In genomic region chr9:93146696-93147095, GRCh38 we compare ENCODE assay signal across 9 cellular contexts. TPM values are rescaled to one million over a fixed set of nuclear protein-coding genes. Genes with fewer than 3 reads are reported as not detected.
DNase-seq lines count a peak whose midpoint lies in the region; ATAC-seq and TF ChIP-seq lines count a peak whose summit lies in the region.
"Not testable (repeated sequence)": the region's sequence is repeated elsewhere in the genome, so short reads cannot be mapped to it uniquely, and the experiment has no call there.
"Had no signal": no experiment of that assay in that cellular context is flagged by ENCODE, and none has a peak within 500 bp of the region (broad histone marks: within the 10 kb centered on the region; RNA-seq: fewer than 3 reads in every experiment).

No MANE protein-coding gene starts in this region.

- not testable (repeated sequence) for H3K27me3 ChIP-seq in CD8-positive, alpha-beta memory T cell (ENCODE audit: insufficient read depth, low read length, poor library complexity, severe bottlenecking)

- peaks cover 24 to 40% (median 32%) of the 10 kb centered on the region in 3 donors for H3K4me1 Mint-ChIP-seq in CD8-positive, alpha-beta memory T cell
- peaks cover 25% of the 10 kb centered on the region for H3K4me1 Mint-ChIP-seq in activated B cell treated with CpG ODN at 0.5 μM for 24 hours
- peaks cover 64% of the 10 kb centered on the region for H3K4me1 Mint-ChIP-seq in activated CD8-positive, alpha-beta T cell treated with anti-CD3 and anti-CD28 coated beads for 36 hours (ENCODE audit: low read depth)
- peaks cover 29% of the 10 kb centered on the region for H3K4me1 Mint-ChIP-seq in activated T-helper 17 cell treated with anti-CD3 and anti-CD28 coated beads, Interleukin-2, amount 50 U/mL, for 72 hours
- H3K4me1 Mint-ChIP-seq in activated naive CD8-positive, alpha-beta T cell treated with anti-CD3 and anti-CD28 coated beads, Interleukin-2, amount 50 U/mL, for 24 hours = peaks cover 62% of the 10 kb centered on the region
- peaks cover 17% of the 10 kb centered on the region for H3K4me1 Mint-ChIP-seq in memory B cell
- H3K4me1 Mint-ChIP-seq in stimulated activated naive CD8-positive, alpha-beta T cell treated with anti-CD3 and anti-CD28 coated beads, Interleukin-15, amount 100 ng/mL, for 72 hours = peaks cover 74% of the 10 kb centered on the region

- peak overlapping the region in 7 of 8 donors; percentile 22 to 87 (median 64) for H3K27ac Mint-ChIP-seq in CD8-positive, alpha-beta memory T cell
- H3K27ac Mint-ChIP-seq in activated B cell treated with CpG ODN at 0.5 μM for 24 hours = peak overlapping the region; percentile 16
- peak overlapping the region; percentile 99 for H3K27ac Mint-ChIP-seq in activated CD8-positive, alpha-beta T cell treated with anti-CD3 and anti-CD28 coated beads for 36 hours
- peak overlapping the region; percentile 92 for H3K27ac Mint-ChIP-seq in activated T-helper 17 cell treated with anti-CD3 and anti-CD28 coated beads, Interleukin-2, amount 50 U/mL, for 72 hours
- peak overlapping the region; percentile 85 for H3K27ac Mint-ChIP-seq in activated naive CD8-positive, alpha-beta T cell treated with anti-CD3 and anti-CD28 coated beads, Interleukin-2, amount 50 U/mL, for 24 hours
- peak overlapping the region; percentile 49 for H3K27ac Mint-ChIP-seq in memory B cell
- H3K27ac Mint-ChIP-seq in stimulated activated naive CD8-positive, alpha-beta T cell treated with anti-CD3 and anti-CD28 coated beads, Interleukin-15, amount 100 ng/mL, for 72 hours = peak overlapping the region; percentile 56 to 63

- H3K27ac ChIP-seq in CD8-positive, alpha-beta memory T cell (ENCODE audit: low read depth, low read length) = not testable (repeated sequence)

- H3K4me3 ChIP-seq in CD8-positive, alpha-beta memory T cell (ENCODE audit: low read length) = not testable (repeated sequence)

- DNase-seq in CD8-positive, alpha-beta memory T cell; activated B cell treated with CpG ODN at 0.5 μM for 24 hours; memory B cell (ENCODE audit: low spot score in 2 of 2); stimulated activated naive CD8-positive, alpha-beta T cell treated with anti-CD3 and anti-CD28 coated beads, Interleukin-15, amount 100 ng/mL, for 72 hours: not testable (repeated sequence)
- peak; percentile 81 for DNase-seq in activated CD8-positive, alpha-beta T cell treated with anti-CD3 and anti-CD28 coated beads for 36 hours
- DNase-seq in activated naive CD8-positive, alpha-beta T cell treated with anti-CD3 and anti-CD28 coated beads, Interleukin-2, amount 50 U/mL, for 24 hours = peak; percentile 51
- peak; percentile 52 for DNase-seq in stimulated activated CD4-positive, alpha-beta T cell treated with anti-CD3 and anti-CD28 coated beads, Interleukin-4, amount 100 ng/mL, for 1 hour

- CTCF ChIA-PET in CD8-positive, alpha-beta memory T cell (lab: Charles Lee); activated B cell treated with CpG ODN at 0.5 μM for 24 hours (lab: Charles Lee): not testable (repeated sequence)
- CTCF ChIA-PET in activated CD8-positive, alpha-beta T cell treated with anti-CD3 and anti-CD28 coated beads for 36 hours (lab: Charles Lee) = interaction anchor here (1.2 to 2.8 kb wide), 4 partner anchors 20 to 143 kb away, joined by 3 to 8 read pairs (median 3); no protein-coding TSS in a partner anchor

- not testable (repeated sequence) for H3K36me3 Mint-ChIP-seq in CD8-positive, alpha-beta memory T cell; activated B cell treated with CpG ODN at 0.5 μM for 24 hours (ENCODE audit: low read depth); memory B cell
- H3K36me3 Mint-ChIP-seq in activated CD8-positive, alpha-beta T cell treated with anti-CD3 and anti-CD28 coated beads for 36 hours (ENCODE audit: low read depth) = peaks cover 32% of the 10 kb centered on the region
- peaks cover 36% of the 10 kb centered on the region for H3K36me3 Mint-ChIP-seq in activated T-helper 17 cell treated with anti-CD3 and anti-CD28 coated beads, Interleukin-2, amount 50 U/mL, for 72 hours (ENCODE audit: low read depth)
- H3K36me3 Mint-ChIP-seq in activated naive CD8-positive, alpha-beta T cell treated with anti-CD3 and anti-CD28 coated beads, Interleukin-2, amount 50 U/mL, for 24 hours (ENCODE audit: low read depth) = peaks cover 25% of the 10 kb centered on the region

- intact Hi-C loops in activated B cell treated with CpG ODN at 0.5 μM for 24 hours (cut with micrococcal nuclease); activated CD8-positive, alpha-beta T cell treated with anti-CD3 and anti-CD28 coated beads for 36 hours (cut with micrococcal nuclease): not testable (repeated sequence)

- POLR2A ChIA-PET in CD8-positive, alpha-beta memory T cell (lab: Charles Lee) = interaction anchor here (1.1 kb wide), 1 partner anchor 13 kb away, joined by 3 read pairs; the partner anchor contains the start of gene NINJ1
- POLR2A ChIA-PET in activated B cell treated with CpG ODN at 0.5 μM for 24 hours (lab: Charles Lee) = interaction anchor here (0.7 kb wide), 1 partner anchor 27 kb away, joined by 3 read pairs; no protein-coding TSS in a partner anchor
- POLR2A ChIA-PET in activated CD8-positive, alpha-beta T cell treated with anti-CD3 and anti-CD28 coated beads for 36 hours (lab: Charles Lee) = interaction anchor here (1.4 to 2.5 kb wide), 2 partner anchors 12 to 82 kb away, joined by 5 to 12 read pairs; partner anchors contain the start of gene NINJ1

- not testable (repeated sequence) for H3K4me3 Mint-ChIP-seq in CD8-positive, alpha-beta memory T cell; activated B cell treated with CpG ODN at 0.5 μM for 24 hours; memory B cell; stimulated activated naive CD8-positive, alpha-beta T cell treated with anti-CD3 and anti-CD28 coated beads, Interleukin-15, amount 100 ng/mL, for 72 hours
- peak overlapping the region; percentile 70 for H3K4me3 Mint-ChIP-seq in activated CD8-positive, alpha-beta T cell treated with anti-CD3 and anti-CD28 coated beads for 36 hours
- H3K4me3 Mint-ChIP-seq in activated T-helper 17 cell treated with anti-CD3 and anti-CD28 coated beads, Interleukin-2, amount 50 U/mL, for 72 hours = peak overlapping the region; percentile 82
- H3K4me3 Mint-ChIP-seq in activated naive CD8-positive, alpha-beta T cell treated with anti-CD3 and anti-CD28 coated beads, Interleukin-2, amount 50 U/mL, for 24 hours = peak overlapping the region; percentile 39

- not testable (repeated sequence) for TF ChIP-seq CTCF in activated B cell treated with CpG ODN at 0.5 μM for 24 hours (IDR thresholded peaks at IDR 0.05); activated CD8-positive, alpha-beta T cell treated with anti-CD3 and anti-CD28 coated beads for 36 hours (IDR thresholded peaks at IDR 0.05)

- H3K27me3 Mint-ChIP-seq in CD8-positive, alpha-beta memory T cell; activated B cell treated with CpG ODN at 0.5 μM for 24 hours; activated CD8-positive, alpha-beta T cell treated with anti-CD3 and anti-CD28 coated beads for 36 hours; activated T-helper 17 cell treated with anti-CD3 and anti-CD28 coated beads, Interleukin-2, amount 50 U/mL, for 72 hours; activated naive CD8-positive, alpha-beta T cell treated with anti-CD3 and anti-CD28 coated beads, Interleukin-2, amount 50 U/mL, for 24 hours; memory B cell; stimulated activated naive CD8-positive, alpha-beta T cell treated with anti-CD3 and anti-CD28 coated beads, Interleukin-15, amount 100 ng/mL, for 72 hours: not testable (repeated sequence)

- not testable (repeated sequence) for H3K36me3 ChIP-seq in CD8-positive, alpha-beta memory T cell (ENCODE audit: insufficient read depth, low read length)

- not testable (repeated sequence) for H3K9me3 ChIP-seq in CD8-positive, alpha-beta memory T cell (ENCODE audit: low read length)

- peaks cover 34% of the 10 kb centered on the region for H3K4me1 ChIP-seq in CD8-positive, alpha-beta memory T cell (ENCODE audit: insufficient read depth, low read length)

- ATAC-seq in activated B cell treated with CpG ODN at 0.5 μM for 24 hours (ENCODE audit: low read depth) = peak; percentile 18
- ATAC-seq in activated CD8-positive, alpha-beta T cell treated with anti-CD3 and anti-CD28 coated beads for 36 hours = peak; percentile 74
- ATAC-seq in activated T-helper 17 cell treated with anti-CD3 and anti-CD28 coated beads, Interleukin-2, amount 50 U/mL, for 72 hours (replicated peaks) = peak; percentile 65
- peak; percentile 58 for ATAC-seq in activated naive CD8-positive, alpha-beta T cell treated with anti-CD3 and anti-CD28 coated beads, Interleukin-2, amount 50 U/mL, for 24 hours
- ATAC-seq in memory B cell (ENCODE audit: low read depth) = peak; percentile 43
- ATAC-seq in stimulated activated naive CD8-positive, alpha-beta T cell treated with anti-CD3 and anti-CD28 coated beads, Interleukin-15, amount 100 ng/mL, for 72 hours = peak; percentile 50

- not testable (repeated sequence) for H3K9me3 Mint-ChIP-seq in CD8-positive, alpha-beta memory T cell; activated B cell treated with CpG ODN at 0.5 μM for 24 hours; activated T-helper 17 cell treated with anti-CD3 and anti-CD28 coated beads, Interleukin-2, amount 50 U/mL, for 72 hours; memory B cell
- peaks cover 29% of the 10 kb centered on the region for H3K9me3 Mint-ChIP-seq in activated CD8-positive, alpha-beta T cell treated with anti-CD3 and anti-CD28 coated beads for 36 hours
- H3K9me3 Mint-ChIP-seq in activated naive CD8-positive, alpha-beta T cell treated with anti-CD3 and anti-CD28 coated beads, Interleukin-2, amount 50 U/mL, for 24 hours = peaks cover 17% of the 10 kb centered on the region
- H3K9me3 Mint-ChIP-seq in stimulated activated naive CD8-positive, alpha-beta T cell treated with anti-CD3 and anti-CD28 coated beads, Interleukin-15, amount 100 ng/mL, for 72 hours = peaks cover 20 to 26% of the 10 kb centered on the region in 2 donors

RNA-seq across cellular contexts. Expression of gene NINJ1, which starts 12.6 kb away (rescaled TPM):
- 10 to 100 TPM; 59.9 to 62.9 TPM for total RNA-seq in CD8-positive, alpha-beta memory T cell
- polyA plus RNA-seq in CD8-positive, alpha-beta memory T cell = 103 TPM
- total RNA-seq in activated B cell treated with CpG ODN at 0.5 μM for 24 hours = 10.2 and 11.0 TPM in 2 replicates
- 100 to 1,000 TPM; 118 to 120 TPM for total RNA-seq in activated CD8-positive, alpha-beta T cell treated with anti-CD3 and anti-CD28 coated beads for 36 hours
- total RNA-seq in activated T-helper 17 cell treated with anti-CD3 and anti-CD28 coated beads, Interleukin-2, amount 50 U/mL, for 72 hours = 100 to 1,000 TPM in 1 of 2 donors, 10 to 100 TPM in 1; 56.0 to 197 TPM

RNA-seq across cellular contexts. Expression of gene WNK2, which starts 37.2 kb away (rescaled TPM):
- total RNA-seq in CD8-positive, alpha-beta memory T cell = under 1 TPM; 0.20 to 0.55 TPM
- polyA plus RNA-seq in CD8-positive, alpha-beta memory T cell = not detected
- 0.24 TPM in 1 of 2 replicates, not detected in the other for total RNA-seq in activated B cell treated with CpG ODN at 0.5 μM for 24 hours
- 1 to 10 TPM; 1.7 to 2.8 TPM for total RNA-seq in activated CD8-positive, alpha-beta T cell treated with anti-CD3 and anti-CD28 coated beads for 36 hours
- under 1 TPM; 0.39 to 0.93 TPM for total RNA-seq in activated T-helper 17 cell treated with anti-CD3 and anti-CD28 coated beads, Interleukin-2, amount 50 U/mL, for 72 hours
- total RNA-seq: activated CD8-positive, alpha-beta memory T cell treated with anti-CD3 and anti-CD28 coated beads, Interleukin-2, amount 10 ng/mL, durations not matched to agents 7 days and 5 days had no signal

RNA-seq across cellular contexts. Expression of gene CARD19, which starts 50.7 kb away (rescaled TPM):
- total RNA-seq in CD8-positive, alpha-beta memory T cell = 10 to 100 TPM; 43.2 to 43.6 TPM
- polyA plus RNA-seq in CD8-positive, alpha-beta memory T cell = 66.4 TPM
- total RNA-seq in activated B cell treated with CpG ODN at 0.5 μM for 24 hours = 13.7 and 15.6 TPM in 2 replicates
- 10 to 100 TPM; 42.9 to 43.4 TPM for total RNA-seq in activated CD8-positive, alpha-beta T cell treated with anti-CD3 and anti-CD28 coated beads for 36 hours
- 10 to 100 TPM; 83.6 to 87.3 TPM for total RNA-seq in activated T-helper 17 cell treated with anti-CD3 and anti-CD28 coated beads, Interleukin-2, amount 50 U/mL, for 72 hours

Comparison
In these comparisons a context has a peak if more than half of its experiments do, and no peak if none do; other contexts are left out.
1. H3K27ac Mint-ChIP-seq: peak in every context shown above with its lines; median percentile 99 in activated CD8-positive, alpha-beta T cell treated with anti-CD3 and anti-CD28 coated beads for 36 hours; 92 in activated T-helper 17 cell treated with anti-CD3 and anti-CD28 coated beads, Interleukin-2, amount 50 U/mL, for 72 hours; 85 in activated naive CD8-positive, alpha-beta T cell treated with anti-CD3 and anti-CD28 coated beads, Interleukin-2, amount 50 U/mL, for 24 hours; 64 in CD8-positive, alpha-beta memory T cell; 60 in stimulated activated naive CD8-positive, alpha-beta T cell treated with anti-CD3 and anti-CD28 coated beads, Interleukin-15, amount 100 ng/mL, for 72 hours; 49 in memory B cell; 16 in activated B cell treated with CpG ODN at 0.5 μM for 24 hours.
2. ATAC-seq: peak in every context shown above with its lines; median percentile 74 in activated CD8-positive, alpha-beta T cell treated with anti-CD3 and anti-CD28 coated beads for 36 hours; 65 in activated T-helper 17 cell treated with anti-CD3 and anti-CD28 coated beads, Interleukin-2, amount 50 U/mL, for 72 hours; 58 in activated naive CD8-positive, alpha-beta T cell treated with anti-CD3 and anti-CD28 coated beads, Interleukin-2, amount 50 U/mL, for 24 hours; 50 in stimulated activated naive CD8-positive, alpha-beta T cell treated with anti-CD3 and anti-CD28 coated beads, Interleukin-15, amount 100 ng/mL, for 72 hours; 43 in memory B cell; 18 in activated B cell treated with CpG ODN at 0.5 μM for 24 hours.